ENCODE assay signal across 23 cellular contexts in genomic region chr14:65223636-65224035, GRCh38.
DNase-seq lines count a peak whose midpoint lies in the region; ATAC-seq and TF ChIP-seq lines count a peak whose summit lies in the region.
"Had no signal": no experiment of that assay in that cellular context is flagged by ENCODE, and none has a peak within 500 bp of the region (broad histone marks: within the 10 kb centered on the region; RNA-seq: fewer than 3 reads in every experiment).

No MANE protein-coding gene starts in this region.

- H3K27ac ChIP-seq in OCI-LY1 (ENCODE audit: low read depth, low read length, poor library complexity, severe bottlenecking): peak overlapping the region; percentile 33
- no peak overlapping the region for H3K27ac ChIP-seq in suprapubic skin
- H3K27ac ChIP-seq: breast epithelium, epithelial cell of prostate, PC-9, upper lobe of right lung had no signal

- no peak overlapping the region for H3K4me2 ChIP-seq in OCI-LY1 (ENCODE audit: low read length)
- H3K4me2 ChIP-seq: PC-9 had no signal

- H3K4me1 ChIP-seq in OCI-LY1 (ENCODE audit: insufficient read depth, low read length, severe bottlenecking) (peaks cover 46% of the 10 kb centered on the region), suprapubic skin (peaks cover 16% of the 10 kb centered on the region)
- H3K4me1 ChIP-seq: breast epithelium had no signal

- H3K36me3 ChIP-seq in OCI-LY1 (ENCODE audit: insufficient read depth, low read length): no peaks in the 10 kb centered on the region
- H3K36me3 ChIP-seq in suprapubic skin: no peaks in the 10 kb centered on the region
- H3K36me3 ChIP-seq: breast epithelium, upper lobe of right lung had no signal

- H4K20me1 ChIP-seq in OCI-LY1 (ENCODE audit: insufficient read depth, low read length): no peaks in the 10 kb centered on the region

- H3K9me3 ChIP-seq in OCI-LY1 (ENCODE audit: low read length) (no peaks in the 10 kb centered on the region), suprapubic skin (no peaks in the 10 kb centered on the region)
- H3K9me3 ChIP-seq: breast epithelium, upper lobe of right lung had no signal

- H3K27ac Mint-ChIP-seq in activated naive CD4-positive, alpha-beta T cell treated with anti-CD3 and anti-CD28 coated beads, Interleukin-2, amount 10 ng/mL, durations not matched to agents 7 days and 5 days: peak overlapping the region; percentile 37
- no peak overlapping the region for H3K27ac Mint-ChIP-seq in activated naive CD4-positive, alpha-beta T cell treated with anti-CD3 and anti-CD28 coated beads, Interleukin-2, amount 50 U/mL, for 72 hours
- H3K27ac Mint-ChIP-seq: nephron had no signal

- DNase-seq in activated naive CD4-positive, alpha-beta T cell treated with anti-CD3 and anti-CD28 coated beads, Interleukin-2, amount 10 ng/mL, durations not matched to agents 7 days and 5 days: no peak
- no peak for DNase-seq in activated naive CD4-positive, alpha-beta T cell treated with anti-CD3 and anti-CD28 coated beads, Interleukin-2, amount 50 U/mL, for 72 hours (ENCODE audit: low spot score in 2 of 2)
- DNase-seq in activated effector memory CD4-positive, alpha-beta T cell treated with Interleukin-2 at 50 U/mL for 16 hours: peak; percentile 29
- peak; percentile 26 for DNase-seq in stimulated activated naive CD4-positive, alpha-beta T cell treated with Interleukin-2 at 50 U/mL for 16 hours (lab: John Stamatoyannopoulos, UW)
- DNase-seq in NOMO-1 (lab: John Stamatoyannopoulos, UW; ENCODE audit: unreplicated experiment in 2 of 2) (no peak), suprapubic skin (ENCODE audit: low spot score in 2 of 2) (no peak)
- DNase-seq: HCEC 1CT, hippocampal formation, KG1, left colon, MM.1S, NCI-H1105 treated with DMSO at 0.1 percent for 48 hours, NCI-H2029, NCI-H524 treated with DMSO at 0.1 percent for 48 hours, T-helper 17 cell, upper lobe of right lung had no signal

- peaks cover 59% of the 10 kb centered on the region for H3K4me1 Mint-ChIP-seq in activated naive CD4-positive, alpha-beta T cell treated with anti-CD3 and anti-CD28 coated beads, Interleukin-2, amount 10 ng/mL, durations not matched to agents 7 days and 5 days

- ATAC-seq in activated naive CD4-positive, alpha-beta T cell treated with anti-CD3 and anti-CD28 coated beads, Interleukin-2, amount 50 U/mL, for 72 hours: no peak
- no peak for ATAC-seq in GM18870 (IDR thresholded peaks at IDR 0.05; ENCODE audit: unreplicated experiment)
- ATAC-seq: left colon, T-helper 17 cell, upper lobe of right lung had no signal

- H3K4me3 ChIP-seq in OCI-LY1 (ENCODE audit: low read depth, low read length, poor library complexity, severe bottlenecking): no peak overlapping the region
- no peak overlapping the region for H3K4me3 ChIP-seq in suprapubic skin
- H3K4me3 ChIP-seq: breast epithelium, PC-9, SK-N-MC, upper lobe of right lung had no signal

- WGBS in suprapubic skin: 89% methylated on average over 5 of the region's 5 CpGs

- H3K9me3 Mint-ChIP-seq in activated naive CD4-positive, alpha-beta T cell treated with anti-CD3 and anti-CD28 coated beads, Interleukin-2, amount 10 ng/mL, durations not matched to agents 7 days and 5 days: no peaks in the 10 kb centered on the region
- H3K9me3 Mint-ChIP-seq in activated naive CD4-positive, alpha-beta T cell treated with anti-CD3 and anti-CD28 coated beads, Interleukin-2, amount 50 U/mL, for 72 hours: no peaks in the 10 kb centered on the region
- H3K9me3 Mint-ChIP-seq: nephron had no signal

- TF ChIP-seq POLR2A in suprapubic skin (IDR thresholded peaks at IDR 0.05): no peak

- no peaks in the 10 kb centered on the region for H3K79me2 ChIP-seq in OCI-LY1 (ENCODE audit: insufficient read depth, low read length)

- no peaks in the 10 kb centered on the region for H3K9me2 ChIP-seq in OCI-LY1 (ENCODE audit: low read depth, low read length)

- peaks cover 4% of the 10 kb centered on the region for H3K27me3 Mint-ChIP-seq in activated naive CD4-positive, alpha-beta T cell treated with anti-CD3 and anti-CD28 coated beads, Interleukin-2, amount 10 ng/mL, durations not matched to agents 7 days and 5 days
- H3K27me3 Mint-ChIP-seq: T-helper 17 cell had no signal

- no peaks in the 10 kb centered on the region for H3F3A ChIP-seq in OCI-LY1 (ENCODE audit: insufficient read depth, low read length)

- H3K9ac ChIP-seq in OCI-LY1 (ENCODE audit: low read length): no peak overlapping the region

- H3K27me3 ChIP-seq in OCI-LY1 (ENCODE audit: insufficient read depth, low read length): no peaks in the 10 kb centered on the region
- H3K27me3 ChIP-seq in suprapubic skin: no peaks in the 10 kb centered on the region
- H3K27me3 ChIP-seq: breast epithelium, upper lobe of right lung had no signal

- CTCF ChIA-PET in activated naive CD4-positive, alpha-beta T cell treated with anti-CD3 and anti-CD28 coated beads, Interleukin-2, amount 10 ng/mL, durations not matched to agents 7 days and 5 days (lab: Charles Lee): interaction anchor here (1.0 to 7.5 kb wide), 4 partner anchors 17 to 190 kb away, joined by 3 to 54 read pairs (median 4); partner anchors contain the start of gene FUT8

- H2AFZ ChIP-seq in OCI-LY1 (ENCODE audit: low read length): peak overlapping the region; percentile 35; the same call in 1 of the 2 replicates
- H2AFZ ChIP-seq: PC-9 had no signal

- no peak overlapping the region for H3K4me3 Mint-ChIP-seq in activated naive CD4-positive, alpha-beta T cell treated with anti-CD3 and anti-CD28 coated beads, Interleukin-2, amount 10 ng/mL, durations not matched to agents 7 days and 5 days
- H3K4me3 Mint-ChIP-seq: nephron, T-helper 17 cell had no signal

- peaks cover 2% of the 10 kb centered on the region for H3K36me3 Mint-ChIP-seq in activated naive CD4-positive, alpha-beta T cell treated with anti-CD3 and anti-CD28 coated beads, Interleukin-2, amount 10 ng/mL, durations not matched to agents 7 days and 5 days
- peaks cover 0 to 2% of the 10 kb centered on the region in 2 donors for H3K36me3 Mint-ChIP-seq in activated naive CD4-positive, alpha-beta T cell treated with anti-CD3 and anti-CD28 coated beads, Interleukin-2, amount 50 U/mL, for 72 hours

- no peak for TF ChIP-seq EP300 in suprapubic skin (IDR thresholded peaks at IDR 0.05)

- no peak for TF ChIP-seq CTCF in OCI-LY1 (IDR thresholded peaks at IDR 0.05; ENCODE audit: low read length)
- no peak for TF ChIP-seq CTCF in suprapubic skin (IDR thresholded peaks at IDR 0.05)

Comparison
In these comparisons a context has a peak if more than half of its experiments do, and no peak if none do; other contexts are left out.
1. DNase-seq: peak in activated effector memory CD4-positive, alpha-beta T cell treated with Interleukin-2 at 50 U/mL for 16 hours (single experiment) and stimulated activated naive CD4-positive, alpha-beta T cell treated with Interleukin-2 at 50 U/mL for 16 hours (single experiment); none in activated naive CD4-positive, alpha-beta T cell treated with anti-CD3 and anti-CD28 coated beads, Interleukin-2, amount 10 ng/mL, durations not matched to agents 7 days and 5 days (single experiment), activated naive CD4-positive, alpha-beta T cell treated with anti-CD3 and anti-CD28 coated beads, Interleukin-2, amount 50 U/mL, for 72 hours (0 of 2), NOMO-1 (0 of 2) and suprapubic skin (0 of 2).